In the genomic region with DNA sequence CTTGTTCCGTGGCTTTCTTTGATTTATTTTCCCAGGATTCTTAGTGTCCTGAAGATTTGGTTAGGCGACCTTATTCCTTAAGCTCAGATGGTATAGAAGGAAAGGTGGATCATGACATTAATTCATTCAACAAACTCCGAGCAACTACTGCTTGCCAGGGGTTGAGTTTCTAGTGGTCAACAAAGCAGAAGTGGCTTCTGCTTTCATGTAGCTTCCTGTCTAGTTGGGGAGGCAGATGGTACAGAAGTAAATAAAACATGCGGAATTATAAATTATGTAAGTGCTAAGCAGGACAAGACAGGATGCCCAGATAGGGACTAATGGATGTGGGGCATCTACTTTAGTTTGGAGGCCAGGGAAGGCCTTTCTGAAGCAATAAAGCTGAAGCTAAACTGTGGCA, we compare ENCODE assay signal across 23 cellular contexts. TPM values are rescaled to one million over a fixed set of nuclear protein-coding genes. Genes with fewer than 3 reads are reported as not detected.
DNase-seq lines count a peak whose midpoint lies in the region; ATAC-seq, FAIRE-seq and TF ChIP-seq lines count a peak whose summit lies in the region.
"Had no signal": no experiment of that assay in that cellular context is flagged by ENCODE, and none has a peak within 500 bp of the region (broad histone marks: within the 10 kb centered on the region; RNA-seq: fewer than 3 reads in every experiment).

No MANE protein-coding gene starts in this region.

- H3K9me3 ChIP-seq in GM12878 (replicated peaks; ENCODE audit: control insufficient read depth, insufficient read depth, low read length): no peaks in the 10 kb centered on the region
- H3K9me3 ChIP-seq: prostate gland, sigmoid colon, SJSA1, stomach, tibial artery had no signal

- peaks cover 4% of the 10 kb centered on the region for H3K36me3 Mint-ChIP-seq in nephron (ENCODE audit: low read depth)

- peak in 1 of 2 experiments; percentile 47 for DNase-seq in HL-60 (ENCODE audit: low read depth in 1 of 2, low spot score in 1 of 2)
- DNase-seq in MV-4-11 (lab: John Stamatoyannopoulos, UW): peak; percentile 85
- no peak for DNase-seq in GM12878 (ENCODE audit: low read depth, low spot score)
- DNase-seq in HuH-7 (ENCODE audit: low spot score): no peak
- DNase-seq in COLO668 (lab: John Stamatoyannopoulos, UW; ENCODE audit: unreplicated experiment): no peak
- DNase-seq: activated CD4-positive, CD25-positive, alpha-beta regulatory T cell; activated T-cell treated with anti-CD3 and anti-CD28 coated beads, Interleukin-2, amount 50 U/mL, for 24 hours; caudate nucleus; COR-L47; naive B cell; NCI-H1436; NCI-H2081 treated with DMSO at 0.1 percent for 48 hours; sigmoid colon; stimulated activated CD4-positive, alpha-beta T cell treated with anti-CD3 and anti-CD28 coated beads, Interleukin-4, amount 100 ng/mL, for 1 hour; stomach; T1000; tibial artery had no signal

- no peaks in the 10 kb centered on the region for H3K9me3 Mint-ChIP-seq in nephron
- H3K9me3 Mint-ChIP-seq: activated T-cell treated with anti-CD3 and anti-CD28 coated beads, Interleukin-2, amount 50 U/mL, for 24 hours; naive B cell had no signal

- no peak for TF ChIP-seq EP300 in GM12878 (IDR thresholded peaks at IDR 0.05; ENCODE audit: borderline replicate concordance in 1 of 2, control insufficient read depth in 1 of 2, low read depth in 2 of 2, low read length in 2 of 2)

- POLR2A ChIA-PET in GM12878 (lab: Charles Lee): interaction anchor here (0.6 kb wide), 1 partner anchor 497 kb away, joined by 3 read pairs; no protein-coding TSS in a partner anchor

- in situ Hi-C loops in GM12878 (cut with MboI): no loop called here

- TF ChIP-seq CTCF in HL-60 (IDR thresholded peaks at IDR 0.05; ENCODE audit: insufficient read depth, low read length) (no peak), GM12878 (IDR thresholded peaks at IDR 0.05 in 2 of 3, conservative IDR thresholded peaks at IDR 0.05 in 1 of 3; ENCODE audit: control insufficient read depth in 2 of 3, extremely low read depth in 1 of 3, insufficient read depth in 1 of 3, low read depth in 3 of 3, low read length in 3 of 3) (no peak), nephron (IDR thresholded peaks at IDR 0.05; ENCODE audit: unreplicated experiment in 3 of 3) (no peak)

- no peaks in the 10 kb centered on the region for H3K4me1 ChIP-seq in GM12878 (ENCODE audit: control insufficient read depth, insufficient read depth, low read length)
- H3K4me1 ChIP-seq: prostate gland, SJSA1, tibial artery had no signal

- H2AFZ ChIP-seq in GM12878 (ENCODE audit: control insufficient read depth, low read depth, low read length): no peak overlapping the region

- H3K27me3 Mint-ChIP-seq in nephron (ENCODE audit: low read depth): no peaks in the 10 kb centered on the region
- H3K27me3 Mint-ChIP-seq: activated T-cell treated with anti-CD3 and anti-CD28 coated beads, Interleukin-2, amount 50 U/mL, for 24 hours; naive B cell had no signal

- peak overlapping the region; percentile 87 to 92 (median 92) for H3K27ac Mint-ChIP-seq in nephron
- H3K27ac Mint-ChIP-seq: activated T-cell treated with anti-CD3 and anti-CD28 coated beads, Interleukin-2, amount 50 U/mL, for 24 hours had no signal

- H3K79me2 ChIP-seq in GM12878 (ENCODE audit: control insufficient read depth, insufficient read depth, low read length): no peaks in the 10 kb centered on the region

- no peak for TF ChIP-seq POLR2A in GM12878 (IDR thresholded peaks at IDR 0.05; ENCODE audit: low read depth, low read length)

- H4K20me1 ChIP-seq in GM12878 (ENCODE audit: control insufficient read depth, insufficient read depth): no peaks in the 10 kb centered on the region

- ATAC-seq in GM12878: no peak
- no peak for ATAC-seq in GM18873 (IDR thresholded peaks at IDR 0.05; ENCODE audit: low FRiP score, unreplicated experiment)
- ATAC-seq: K562 had no signal

- CTCF ChIA-PET in GM12878 (lab: Yijun Ruan, JAX): interaction anchor here (1.0 kb wide), 1 partner anchor 41 kb away, joined by 3 read pairs; no protein-coding TSS in a partner anchor

- WGBS in GM12878 (ENCODE audit: insufficient coverage, insufficient replicate concordance, low lambda C conversion rate, missing lambda C conversion rate): 63% methylated on average over 4 of the region's 4 CpGs

- no peak overlapping the region for H3K4me3 ChIP-seq in HL-60 (replicated peaks; ENCODE audit: insufficient read depth, low read length)
- H3K4me3 ChIP-seq in GM12878: no peak overlapping the region
- H3K4me3 ChIP-seq: K562, prostate gland, sigmoid colon, SJSA1, stomach, tibial artery had no signal

- BruUV-seq in GM12878 (replicated peaks; lab: Mats Ljungman, UMichigan): no TSS peak

- no peak for TF ChIP-seq RAD21 in GM12878 (IDR thresholded peaks at IDR 0.05; ENCODE audit: insufficient read depth, low read depth, low read length)

- SMC1A ChIA-PET in GM12878 (lab: Charles Lee; ENCODE audit: uncharacterized antibody, unreplicated experiment): no interaction called here

- H3K27ac ChIP-seq in HL-60 (replicated peaks) (peak overlapping the region; percentile 18), GM12878 (ENCODE audit: control insufficient read depth, insufficient read depth) (no peak overlapping the region)
- H3K27ac ChIP-seq: prostate gland, sigmoid colon, SJSA1, stomach, tibial artery had no signal

- H3K9ac ChIP-seq in GM12878 (ENCODE audit: control insufficient read depth, insufficient read depth, low read length): no peak overlapping the region

- intact Hi-C loops in GM12878 (cut with micrococcal nuclease; ENCODE audit: unreplicated experiment): no loop called here

- FAIRE-seq in GM12878 (lab: Jason Lieb, UNC): no peak
- FAIRE-seq: G401.6, K562 had no signal

- peaks cover 42% of the 10 kb centered on the region for H3K4me1 Mint-ChIP-seq in nephron

- H3K27me3 ChIP-seq in HL-60 (ENCODE audit: insufficient read depth, poor library complexity, severe bottlenecking) (no peaks in the 10 kb centered on the region), GM12878 (replicated peaks in 1 of 2; ENCODE audit: control insufficient read depth in 2 of 2, insufficient read depth in 2 of 2, low read length in 1 of 2) (no peaks in the 10 kb centered on the region)
- H3K27me3 ChIP-seq: sigmoid colon, SJSA1, stomach, tibial artery had no signal

- H3K4me2 ChIP-seq in GM12878 (ENCODE audit: control insufficient read depth, insufficient read depth): no peak overlapping the region

- H3K4me3 Mint-ChIP-seq in nephron: no peak overlapping the region
- H3K4me3 Mint-ChIP-seq: activated T-cell treated with anti-CD3 and anti-CD28 coated beads, Interleukin-2, amount 50 U/mL, for 24 hours had no signal

- RAD21 ChIA-PET in GM12878 (lab: Charles Lee; ENCODE audit: unreplicated experiment): no interaction called here

- no peaks in the 10 kb centered on the region; a peak in 1 of 4 replicates for H3K36me3 ChIP-seq in GM12878 (ENCODE audit: control insufficient read depth in 2 of 2, insufficient read depth in 2 of 2, low read length in 1 of 2)
- H3K36me3 ChIP-seq: prostate gland, sigmoid colon, SJSA1 had no signal

RNA-seq across cellular contexts. Expression of gene EEFSEC, which starts 15.5 kb away (rescaled TPM):
- 14.5 and 16.1 TPM in 2 replicates for total RNA-seq in GM12878 (2013; cell fraction: nucleolus; rRNA removed)
- total RNA-seq in GM12878 (2014; rRNA removed) (11.8 and 18.5 TPM in 2 replicates), GM12878 (2014; rRNA removed; fragmentation: Illumina TruSeq; extraction: Trizol) (5.1 TPM in 2 replicates), GM12878 (2021) (21.9 and 22.5 TPM in 2 replicates)
- polyA plus RNA-seq in GM12878 (2011; ENCODE audit: low read depth): 7.6 TPM
- polyA plus RNA-seq in GM12878 (2011; rRNA removed) (4.0 and 13.6 TPM in 2 replicates), GM12878 (2014; fragmentation: Illumina TruSeq; extraction: Trizol) (5.3 and 10.4 TPM in 2 replicates), GM12878 (2014; fragmentation: Nextera tagmentation; extraction: Ambion mirVana) (1 to 10 TPM in 1 of 2 experiments, under 1 TPM in 1; 0.29 to 1.4 TPM), GM12878 (2014; rRNA removed) (21.2 and 27.7 TPM in 2 replicates), GM12878 (2016; fragmentation: Nextera tagmentation; extraction: Ambion mirVana) (10 to 100 TPM; 28.6 to 29.1 TPM)
- polyA plus RNA-seq in GM12878 (2011; cell fraction: cytosol; rRNA removed): 11.7 and 15.7 TPM in 2 replicates
- polyA plus RNA-seq in GM12878 (2011; cell fraction: nucleus; rRNA removed): 18.6 and 22.1 TPM in 2 replicates
- 14.3 and 14.6 TPM in 2 replicates for polyA plus RNA-seq in GM12878 (2012)
- polyA minus RNA-seq in GM12878 (2011; rRNA and poly(A)+ RNA removed): 11.6 and 15.9 TPM in 2 replicates
- 6.1 and 8.0 TPM in 2 replicates for polyA minus RNA-seq in GM12878 (2011; cell fraction: cytosol; rRNA and poly(A)+ RNA removed)
- 19.1 and 28.5 TPM in 2 replicates for polyA minus RNA-seq in GM12878 (2011; cell fraction: nucleus; rRNA and poly(A)+ RNA removed)

RNA-seq across cellular contexts. Expression of gene RUVBL1, which starts 45.2 kb away (rescaled TPM):
- 40.7 and 41.2 TPM in 2 replicates for total RNA-seq in GM12878 (2013; cell fraction: nucleolus; rRNA removed)
- total RNA-seq in GM12878 (2014; rRNA removed) (107 and 114 TPM in 2 replicates), GM12878 (2014; rRNA removed; fragmentation: Illumina TruSeq; extraction: Trizol) (86.8 and 89.6 TPM in 2 replicates), GM12878 (2021) (77.3 and 78.8 TPM in 2 replicates)
- 32.9 TPM for polyA plus RNA-seq in GM12878 (2011; ENCODE audit: low read depth)
- polyA plus RNA-seq in GM12878 (2011; rRNA removed) (44.7 and 59.0 TPM in 2 replicates), GM12878 (2014; fragmentation: Illumina TruSeq; extraction: Trizol) (98.8 and 108 TPM in 2 replicates), GM12878 (2014; fragmentation: Nextera tagmentation; extraction: Ambion mirVana) (10 to 100 TPM; 15.2 to 32.5 TPM), GM12878 (2014; rRNA removed) (72.5 and 77.5 TPM in 2 replicates), GM12878 (2016; fragmentation: Nextera tagmentation; extraction: Ambion mirVana) (100 to 1,000 TPM; 132 to 142 TPM)
- 62.7 and 77.5 TPM in 2 replicates for polyA plus RNA-seq in GM12878 (2011; cell fraction: cytosol; rRNA removed)
- polyA plus RNA-seq in GM12878 (2011; cell fraction: nucleus; rRNA removed): 25.2 and 32.9 TPM in 2 replicates
- 46.6 and 48.6 TPM in 2 replicates for polyA plus RNA-seq in GM12878 (2012)
- 38.6 and 44.2 TPM in 2 replicates for polyA minus RNA-seq in GM12878 (2011; rRNA and poly(A)+ RNA removed)
- polyA minus RNA-seq in GM12878 (2011; cell fraction: cytosol; rRNA and poly(A)+ RNA removed): 17.5 and 28.7 TPM in 2 replicates
- polyA minus RNA-seq in GM12878 (2011; cell fraction: nucleus; rRNA and poly(A)+ RNA removed): 14.5 and 34.2 TPM in 2 replicates
